In genomic region chr1:155325596-155325893, GRCh38 we compare ENCODE assay signal across 1 cellular context.
TF ChIP-seq lines count a peak whose summit lies in the region.

No MANE protein-coding gene starts in this region.

TF ChIP-seq in endothelial cell of umbilical vein, 7 proteins besides CTCF, POLR2A, EP300 and RAD21:
- no peak for TF ChIP-seq GATA2 (IDR thresholded peaks at IDR 0.05; ENCODE audit: insufficient read depth, insufficient read length, low read depth, low read length)
- TF ChIP-seq MYC (IDR thresholded peaks at IDR 0.05; ENCODE audit: low read depth, low read length), result no peak
- no peak for TF ChIP-seq POLR2AphosphoS5 (IDR thresholded peaks at IDR 0.05; ENCODE audit: insufficient read depth, low read depth, low read length)
